In the genomic region with DNA sequence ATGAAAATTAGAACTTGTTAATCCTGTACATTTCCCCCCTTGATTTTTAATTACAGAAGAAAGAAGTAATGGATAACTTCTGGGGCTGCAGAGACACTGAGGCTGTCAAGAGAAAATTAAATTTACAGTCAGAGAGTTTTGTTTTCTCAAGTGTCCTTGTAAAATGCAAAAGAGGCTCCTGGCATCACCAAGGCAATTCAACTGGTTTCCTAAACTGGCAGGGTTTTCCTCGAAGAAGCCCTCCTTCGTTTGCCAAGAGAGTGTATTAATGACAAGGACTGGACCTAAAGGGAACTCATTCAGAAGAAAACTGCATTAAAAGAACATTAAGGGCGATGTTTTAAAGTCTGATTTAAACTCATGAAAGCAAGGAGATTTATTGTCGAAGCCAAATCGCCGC, we compare ENCODE assay signal across 9 cellular contexts.
"Had no signal": no experiment of that assay in that cellular context is flagged by ENCODE, and none has a peak within 500 bp of the region (broad histone marks: within the 10 kb centered on the region; RNA-seq: fewer than 3 reads in every experiment).

No MANE protein-coding gene starts in this region.

- H3K9ac ChIP-seq: SK-N-SH had no signal

- DNase-seq: IMR-90, Karpas-422, KG1, MM.1S, NCI-H2081 treated with DMSO at 0.1 percent for 48 hours, NCI-H2227 treated with DMSO at 0.1 percent for 48 hours, RPMI8226, SW 1271 had no signal

- H3K4me2 ChIP-seq: SK-N-SH had no signal

- H3K9me3 ChIP-seq: SK-N-SH had no signal
